ENCODE assay signal across 31 cellular contexts in the genomic region with DNA sequence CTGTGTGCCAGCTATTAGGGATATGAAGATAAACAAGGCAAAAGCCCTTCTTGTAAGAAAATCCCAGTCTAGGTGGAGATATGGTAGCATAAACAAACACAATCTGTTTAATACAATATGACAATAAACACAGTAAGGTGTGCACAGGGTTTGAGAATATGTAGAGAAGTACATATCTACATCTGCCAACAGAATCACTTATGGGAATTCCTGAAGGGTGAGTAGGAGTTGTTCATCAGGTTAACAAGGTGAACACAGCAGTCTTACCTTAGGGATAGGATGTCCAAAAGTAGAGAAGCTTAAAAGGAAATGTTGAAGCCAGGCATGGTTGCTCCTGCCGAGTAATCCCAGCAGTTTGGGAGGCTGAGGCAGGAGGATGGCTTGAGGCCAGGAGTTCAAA. TPM values are rescaled to one million over a fixed set of nuclear protein-coding genes. Genes with fewer than 3 reads are reported as not detected.
"Had no signal": no experiment of that assay in that cellular context is flagged by ENCODE, and none has a peak within 500 bp of the region (broad histone marks: within the 10 kb centered on the region; RNA-seq: fewer than 3 reads in every experiment).

No MANE protein-coding gene starts in this region.

- H3K4me1 ChIP-seq: adrenal gland, body of pancreas, colonic mucosa, gastrocnemius medialis, heart left ventricle had no signal

- H3K9me3 ChIP-seq: adrenal gland, body of pancreas, colonic mucosa, gastrocnemius medialis, heart left ventricle had no signal

- H3K4me3 Mint-ChIP-seq: activated CD8-positive, alpha-beta T cell treated with anti-CD3 and anti-CD28 coated beads for 36 hours; activated naive CD4-positive, alpha-beta T cell treated with anti-CD3 and anti-CD28 coated beads for 36 hours; activated naive CD4-positive, alpha-beta T cell treated with anti-CD3 and anti-CD28 coated beads, Interleukin-2, amount 50 U/mL, for 24 hours; activated naive CD8-positive, alpha-beta T cell treated with anti-CD3 and anti-CD28 coated beads for 36 hours; activated naive CD8-positive, alpha-beta T cell treated with anti-CD3 and anti-CD28 coated beads, Interleukin-2, amount 50 U/mL, for 24 hours; activated T-helper 1 cell treated with anti-CD3 and anti-CD28 coated beads, Interleukin-12 subunit alpha, Interleukin-12 subunit beta, Interleukin-2, Interleukin-4 antibody, amounts not matched to agents 30 ng/mL and 10 ng/mL and 1 ng/mL, durations not matched to agents 14 hours and 24 hours and 36 hours; effector memory CD8-positive, alpha-beta T cell had no signal

- H3K9me3 Mint-ChIP-seq: activated CD8-positive, alpha-beta T cell treated with anti-CD3 and anti-CD28 coated beads for 36 hours; activated naive CD4-positive, alpha-beta T cell treated with anti-CD3 and anti-CD28 coated beads, Interleukin-2, amount 50 U/mL, for 24 hours; activated naive CD8-positive, alpha-beta T cell treated with anti-CD3 and anti-CD28 coated beads for 36 hours; activated naive CD8-positive, alpha-beta T cell treated with anti-CD3 and anti-CD28 coated beads, Interleukin-2, amount 50 U/mL, for 24 hours; activated T-helper 1 cell treated with anti-CD3 and anti-CD28 coated beads, Interleukin-12 subunit alpha, Interleukin-12 subunit beta, Interleukin-2, Interleukin-4 antibody, amounts not matched to agents 30 ng/mL and 10 ng/mL and 1 ng/mL, durations not matched to agents 14 hours and 24 hours and 36 hours; activated T-helper 2 cell treated with anti-CD3 and anti-CD28 coated beads, Interferon-gamma antibody, Interleukin-2, Interleukin-4, amounts not matched to agents 10 μg/mL and 5 μg/mL and 100 μg/mL, durations not matched to agents 14 hours and 24 hours and 36 hours had no signal

- H3K36me3 Mint-ChIP-seq: activated naive CD4-positive, alpha-beta T cell treated with anti-CD3 and anti-CD28 coated beads, Interleukin-2, amount 50 U/mL, for 24 hours; activated naive CD8-positive, alpha-beta T cell treated with anti-CD3 and anti-CD28 coated beads for 36 hours had no signal

- H3K27me3 ChIP-seq: adrenal gland, body of pancreas, cardiac muscle cell, colonic mucosa, gastrocnemius medialis, heart left ventricle had no signal

- H3K4me1 Mint-ChIP-seq: activated naive CD4-positive, alpha-beta T cell treated with anti-CD3 and anti-CD28 coated beads, Interleukin-2, amount 50 U/mL, for 24 hours; activated naive CD8-positive, alpha-beta T cell treated with anti-CD3 and anti-CD28 coated beads for 36 hours; activated naive CD8-positive, alpha-beta T cell treated with anti-CD3 and anti-CD28 coated beads, Interleukin-2, amount 50 U/mL, for 24 hours had no signal

- H3K36me3 ChIP-seq: adrenal gland, cardiac muscle cell, colonic mucosa, gastrocnemius medialis, heart left ventricle had no signal

- DNase-seq: activated CD4-positive, alpha-beta T cell treated with anti-CD3 and anti-CD28 coated beads for 1 hour; activated CD4-positive, alpha-beta T cell treated with anti-CD3 and anti-CD28 coated beads for 4 hours; activated CD4-positive, alpha-beta T cell treated with anti-CD3 and anti-CD28 coated beads, Interleukin-2, amount 50 U/mL, for 1 hour; activated CD4-positive, alpha-beta T cell treated with anti-CD3 and anti-CD28 coated beads, Interleukin-2, amount 50 U/mL, for 48 hours; activated CD8-positive, alpha-beta memory T cell treated with anti-CD3 and anti-CD28 coated beads for 24 hours; activated CD8-positive, alpha-beta T cell treated with anti-CD3 and anti-CD28 coated beads for 36 hours; activated effector memory CD4-positive, alpha-beta T cell treated with anti-CD3 and anti-CD28 coated beads, Interleukin-2, amount 50 U/mL, for 16 hours; activated naive CD4-positive, alpha-beta T cell treated with anti-CD3 and anti-CD28 coated beads for 36 hours; activated naive CD8-positive, alpha-beta T cell treated with anti-CD3 and anti-CD28 coated beads for 36 hours; activated naive CD8-positive, alpha-beta T cell treated with anti-CD3 and anti-CD28 coated beads, Interleukin-2, amount 50 U/mL, for 24 hours; activated T-cell treated with anti-CD3 and anti-CD28 coated beads, Interleukin-2, amount 50 U/mL, for 1 hour; activated T-cell treated with anti-CD3 and anti-CD28 coated beads, Interleukin-2, amount 50 U/mL, for 48 hours; adrenal gland; amygdala; aorta; body of pancreas; central memory CD4-positive, alpha-beta T cell; cerebellar nuclear complex; colonic mucosa; effector memory CD8-positive, alpha-beta T cell; foreskin fibroblast; gastrocnemius medialis; glutamatergic neuron; heart left ventricle; T-helper 2 cell had no signal

- ATAC-seq: activated CD8-positive, alpha-beta T cell treated with anti-CD3 and anti-CD28 coated beads for 36 hours; activated naive CD8-positive, alpha-beta T cell treated with anti-CD3 and anti-CD28 coated beads, Interleukin-2, amount 50 U/mL, for 24 hours; body of pancreas; effector memory CD8-positive, alpha-beta T cell; esophagus mucosa; gastrocnemius medialis; heart left ventricle had no signal

- H3K27ac Mint-ChIP-seq: activated CD8-positive, alpha-beta T cell treated with anti-CD3 and anti-CD28 coated beads for 36 hours; activated naive CD4-positive, alpha-beta T cell treated with anti-CD3 and anti-CD28 coated beads for 36 hours; activated naive CD4-positive, alpha-beta T cell treated with anti-CD3 and anti-CD28 coated beads, Interleukin-2, amount 50 U/mL, for 24 hours; activated naive CD8-positive, alpha-beta T cell treated with anti-CD3 and anti-CD28 coated beads for 36 hours; activated naive CD8-positive, alpha-beta T cell treated with anti-CD3 and anti-CD28 coated beads, Interleukin-2, amount 50 U/mL, for 24 hours; activated T-helper 1 cell treated with anti-CD3 and anti-CD28 coated beads, Interleukin-12 subunit alpha, Interleukin-12 subunit beta, Interleukin-2, Interleukin-4 antibody, amounts not matched to agents 30 ng/mL and 10 ng/mL and 1 ng/mL, durations not matched to agents 14 hours and 24 hours and 36 hours; activated T-helper 2 cell treated with anti-CD3 and anti-CD28 coated beads, Interferon-gamma antibody, Interleukin-2, Interleukin-4, amounts not matched to agents 10 μg/mL and 5 μg/mL and 100 μg/mL, durations not matched to agents 14 hours and 24 hours and 36 hours; effector memory CD8-positive, alpha-beta T cell had no signal

- H3K4me3 ChIP-seq: adrenal gland, body of pancreas, cardiac muscle cell, colonic mucosa, gastrocnemius medialis, heart left ventricle had no signal

- H3K27ac ChIP-seq: adrenal gland, body of pancreas, cardiac muscle cell, colonic mucosa, gastrocnemius medialis, heart left ventricle had no signal

- H3K27me3 Mint-ChIP-seq: activated CD8-positive, alpha-beta T cell treated with anti-CD3 and anti-CD28 coated beads for 36 hours; activated naive CD4-positive, alpha-beta T cell treated with anti-CD3 and anti-CD28 coated beads, Interleukin-2, amount 50 U/mL, for 24 hours; activated naive CD8-positive, alpha-beta T cell treated with anti-CD3 and anti-CD28 coated beads for 36 hours; activated naive CD8-positive, alpha-beta T cell treated with anti-CD3 and anti-CD28 coated beads, Interleukin-2, amount 50 U/mL, for 24 hours; effector memory CD8-positive, alpha-beta T cell had no signal

RNA-seq across cellular contexts. Expression of a gene that starts 57.7 kb away (rescaled TPM):
- total RNA-seq: activated naive CD4-positive, alpha-beta T cell treated with anti-CD3 and anti-CD28 coated beads for 36 hours; activated T-helper 1 cell treated with anti-CD3 and anti-CD28 coated beads, Interleukin-12 subunit alpha, Interleukin-12 subunit beta, Interleukin-2, Interleukin-4 antibody, amounts not matched to agents 30 ng/mL and 10 ng/mL and 1 ng/mL, durations not matched to agents 14 hours and 24 hours and 36 hours; activated T-helper 2 cell treated with anti-CD3 and anti-CD28 coated beads, Interferon-gamma antibody, Interleukin-2, Interleukin-4, amounts not matched to agents 10 μg/mL and 5 μg/mL and 100 μg/mL, durations not matched to agents 14 hours and 24 hours and 36 hours; epithelial cell of proximal tubule had no signal
- polyA plus RNA-seq: cardiac muscle cell had no signal
